Comparison of ENCODE assay signal across 13 cellular contexts in genomic region chr14:73748858-73749357, GRCh38. TPM values are rescaled to one million over a fixed set of nuclear protein-coding genes. Genes with fewer than 3 reads are reported as not detected.
DNase-seq lines count a peak whose midpoint lies in the region; ATAC-seq and TF ChIP-seq lines count a peak whose summit lies in the region.
"Had no signal": no experiment of that assay in that cellular context is flagged by ENCODE, and none has a peak within 500 bp of the region (broad histone marks: within the 10 kb centered on the region; RNA-seq: fewer than 3 reads in every experiment).

No MANE protein-coding gene starts in this region.

- H3K27me3 Mint-ChIP-seq in MCF 10A (ENCODE audit: insufficient read depth, unreplicated experiment) = no peaks in the 10 kb centered on the region
- H3K27me3 Mint-ChIP-seq in activated T-helper 2 cell treated with anti-CD3 and anti-CD28 coated beads, Interferon-gamma antibody, Interleukin-2, Interleukin-4, amounts not matched to agents 10 μg/mL and 5 μg/mL and 100 μg/mL, durations not matched to agents 14 hours and 24 hours and 36 hours (ENCODE audit: low read depth) = no peaks in the 10 kb centered on the region

- no peak overlapping the region for H3K9ac ChIP-seq in mammary epithelial cell (ENCODE audit: insufficient read depth, low read length)
- H3K9ac ChIP-seq: KMS-11 had no signal

- H3K9me3 ChIP-seq in mammary epithelial cell (replicated peaks; ENCODE audit: insufficient read depth, low read length) (no peaks in the 10 kb centered on the region), mucosa of descending colon (no peaks in the 10 kb centered on the region), tibial nerve (no peaks in the 10 kb centered on the region)
- H3K9me3 ChIP-seq: breast epithelium had no signal

- H3K27me3 ChIP-seq in mammary epithelial cell (ENCODE audit: insufficient read depth, low read length) (no peaks in the 10 kb centered on the region), tibial nerve (no peaks in the 10 kb centered on the region)
- H3K27me3 ChIP-seq: breast epithelium had no signal

- H3K36me3 ChIP-seq in mammary epithelial cell (ENCODE audit: insufficient read depth, low read length) (no peaks in the 10 kb centered on the region), mucosa of descending colon (ENCODE audit: low read depth) (no peaks in the 10 kb centered on the region), tibial nerve (no peaks in the 10 kb centered on the region)
- H3K36me3 ChIP-seq: breast epithelium had no signal

- H3K27ac ChIP-seq in mammary epithelial cell (ENCODE audit: insufficient read depth, low read depth, low read length) (no peak overlapping the region), tibial nerve (peak overlapping the region in 3 of 4 donors; percentile 15 to 99 (median 97))
- H3K27ac ChIP-seq: KMS-11 had no signal

- peak; percentile 12 for ATAC-seq in mucosa of descending colon
- ATAC-seq in GM21825 (IDR thresholded peaks at IDR 0.05; ENCODE audit: unreplicated experiment) = no peak

- no peak for DNase-seq in MCF 10A (ENCODE audit: unreplicated experiment)
- DNase-seq in mammary epithelial cell = no peak
- DNase-seq in activated T-helper 2 cell treated with anti-CD3 and anti-CD28 coated beads, Interferon-gamma antibody, Interleukin-2, Interleukin-4, amounts not matched to agents 10 μg/mL and 5 μg/mL and 100 μg/mL, durations not matched to agents 14 hours and 24 hours and 36 hours (ENCODE audit: low spot score) = no peak
- DNase-seq in mucosa of descending colon = no peak
- DNase-seq in tibial nerve (ENCODE audit: low spot score in 2 of 2) = no peak
- DNase-seq in DMS153 (lab: John Stamatoyannopoulos, UW) = no peak
- DNase-seq in cerebellar cortex (ENCODE audit: low spot score) = no peak
- DNase-seq: activated CD8-positive, alpha-beta memory T cell treated with anti-CD3 and anti-CD28 coated beads, Interleukin-2, amount 50 U/mL, for 4 hours; GF-D8; NCI-H2107 had no signal

- no peak for TF ChIP-seq EP300 in tibial nerve (IDR thresholded peaks at IDR 0.05)

- peaks cover 9% of the 10 kb centered on the region for H3K36me3 Mint-ChIP-seq in MCF 10A (ENCODE audit: insufficient read depth, unreplicated experiment)
- peaks cover 20% of the 10 kb centered on the region for H3K36me3 Mint-ChIP-seq in activated T-helper 2 cell treated with anti-CD3 and anti-CD28 coated beads, Interferon-gamma antibody, Interleukin-2, Interleukin-4, amounts not matched to agents 10 μg/mL and 5 μg/mL and 100 μg/mL, durations not matched to agents 14 hours and 24 hours and 36 hours (ENCODE audit: low read depth)

- POLR2A ChIA-PET in MCF 10A (lab: Yijun Ruan, JAX) = interaction anchor here (1.0 to 3.7 kb wide), 3 partner anchors 7 to 47 kb away, joined by 3 to 13 read pairs (median 7); a partner anchor contains a TSS

- H3K4me1 Mint-ChIP-seq in MCF 10A (ENCODE audit: insufficient read depth, unreplicated experiment) = peaks cover 72% of the 10 kb centered on the region
- H3K4me1 Mint-ChIP-seq in activated T-helper 2 cell treated with anti-CD3 and anti-CD28 coated beads, Interferon-gamma antibody, Interleukin-2, Interleukin-4, amounts not matched to agents 10 μg/mL and 5 μg/mL and 100 μg/mL, durations not matched to agents 14 hours and 24 hours and 36 hours (ENCODE audit: low read depth) = peaks cover 88% of the 10 kb centered on the region

- H2AFZ ChIP-seq in mammary epithelial cell (ENCODE audit: low read depth, low read length) = no peak overlapping the region

- H3K79me2 ChIP-seq in mammary epithelial cell (ENCODE audit: insufficient read depth, low read length) = peaks cover 99% of the 10 kb centered on the region

- no peak for TF ChIP-seq POLR2A in tibial nerve (IDR thresholded peaks at IDR 0.05)

- dilution Hi-C loops in mammary epithelial cell (cut with HindIII; ENCODE audit: low sequenced_read_pairs) = loop anchor here (5.0 kb wide), 2 partner anchors 48 to 73 kb away; no protein-coding TSS in a partner anchor

- 87% methylated on average over 6 of the region's 6 CpGs for WGBS in mammary epithelial cell (ENCODE audit: low coverage, missing lambda C conversion rate)
- WGBS in tibial nerve, 2 donors = 71 to 72% methylated on average over 6 of the region's 6 CpGs

- in situ Hi-C loops in mammary epithelial cell (cut with MboI; ENCODE audit: low sequenced_read_pairs in 2 of 2) = no loop called here

- H3K4me2 ChIP-seq in mammary epithelial cell (ENCODE audit: insufficient read depth, low read depth, low read length) = no peak overlapping the region
- H3K4me2 ChIP-seq: KMS-11 had no signal

- H3K9me3 Mint-ChIP-seq in MCF 10A (ENCODE audit: unreplicated experiment) = no peaks in the 10 kb centered on the region
- H3K9me3 Mint-ChIP-seq in activated T-helper 2 cell treated with anti-CD3 and anti-CD28 coated beads, Interferon-gamma antibody, Interleukin-2, Interleukin-4, amounts not matched to agents 10 μg/mL and 5 μg/mL and 100 μg/mL, durations not matched to agents 14 hours and 24 hours and 36 hours = no peaks in the 10 kb centered on the region

- H4K20me1 ChIP-seq in mammary epithelial cell (ENCODE audit: insufficient read depth, low read length) = no peaks in the 10 kb centered on the region

- intact Hi-C loops in MCF 10A (cut with micrococcal nuclease) = no loop called here
- intact Hi-C loops in mammary epithelial cell (cut with micrococcal nuclease) = no loop called here
- intact Hi-C loops in activated T-helper 2 cell treated with anti-CD3 and anti-CD28 coated beads, Interferon-gamma antibody, Interleukin-2, Interleukin-4, amounts not matched to agents 10 μg/mL and 5 μg/mL and 100 μg/mL, durations not matched to agents 14 hours and 24 hours and 36 hours (cut with micrococcal nuclease) = loop anchor here (10.0 kb wide), 1 partner anchor 296 kb away; no protein-coding TSS in a partner anchor
- intact Hi-C loops in mucosa of descending colon (cut with DNase I, micrococcal nuclease) = no loop called here

- H3K4me3 Mint-ChIP-seq in MCF 10A (ENCODE audit: unreplicated experiment) = no peak overlapping the region
- H3K4me3 Mint-ChIP-seq in activated T-helper 2 cell treated with anti-CD3 and anti-CD28 coated beads, Interferon-gamma antibody, Interleukin-2, Interleukin-4, amounts not matched to agents 10 μg/mL and 5 μg/mL and 100 μg/mL, durations not matched to agents 14 hours and 24 hours and 36 hours (ENCODE audit: low read depth) = no peak overlapping the region

- BruUV-seq in MCF 10A (replicated peaks; lab: Mats Ljungman, UMichigan) (no TSS peak), mammary epithelial cell (replicated peaks; lab: Mats Ljungman, UMichigan) (no TSS peak)

- H3K27ac Mint-ChIP-seq in MCF 10A (ENCODE audit: low read depth, unreplicated experiment) = peak overlapping the region; percentile 54
- peak overlapping the region; percentile 21 for H3K27ac Mint-ChIP-seq in activated T-helper 2 cell treated with anti-CD3 and anti-CD28 coated beads, Interferon-gamma antibody, Interleukin-2, Interleukin-4, amounts not matched to agents 10 μg/mL and 5 μg/mL and 100 μg/mL, durations not matched to agents 14 hours and 24 hours and 36 hours

- no peak overlapping the region for H3K4me3 ChIP-seq in mammary epithelial cell (replicated peaks in 1 of 3; ENCODE audit: insufficient read depth in 1 of 3, low read depth in 2 of 3, low read length in 3 of 3)
- H3K4me3 ChIP-seq in mucosa of descending colon = no peak overlapping the region
- no peak overlapping the region for H3K4me3 ChIP-seq in tibial nerve
- H3K4me3 ChIP-seq: breast epithelium had no signal

- CTCF ChIA-PET in MCF 10A (lab: Yijun Ruan, JAX) (interaction anchor here (0.7 to 3.8 kb wide), 2 partner anchors 10 to 20 kb away, joined by 3 to 15 read pairs; no protein-coding TSS in a partner anchor), mammary epithelial cell (lab: Charles Lee; ENCODE audit: low non-redundant PET) (no interaction called here)

- TF ChIP-seq CTCF in MCF 10A (IDR thresholded peaks at IDR 0.05; ENCODE audit: unreplicated experiment) = no peak
- no peak for TF ChIP-seq CTCF in mammary epithelial cell (conservative IDR thresholded peaks at IDR 0.05 in 1 of 2, IDR thresholded peaks at IDR 0.05 in 1 of 2; ENCODE audit: extremely low read depth in 1 of 2, insufficient read depth in 1 of 2, low read depth in 1 of 2, low read length in 2 of 2)
- TF ChIP-seq CTCF in mucosa of descending colon (IDR thresholded peaks at IDR 0.05) = no peak
- no peak for TF ChIP-seq CTCF in tibial nerve (IDR thresholded peaks at IDR 0.05)

- H3K4me1 ChIP-seq in mammary epithelial cell (ENCODE audit: insufficient read depth, low read length) = peaks cover 84% of the 10 kb centered on the region
- H3K4me1 ChIP-seq in mucosa of descending colon (ENCODE audit: low read depth) = peaks cover 100% of the 10 kb centered on the region
- H3K4me1 ChIP-seq in tibial nerve = peaks cover 0 to 100% (median 99%) of the 10 kb centered on the region in 4 donors

RNA-seq across cellular contexts. Expression of gene PNMA1, which starts 34.7 kb away (rescaled TPM):
- total RNA-seq in MCF 10A (2022) (43.3 and 46.3 TPM in 2 replicates), mammary epithelial cell (10 to 100 TPM; 15.7 to 30.5 TPM), mucosa of descending colon (10 to 100 TPM; 11.7 to 70.7 (median 15.5) TPM), tibial nerve (10 to 100 TPM; 21.2 to 43.5 (median 34.2) TPM)
- 17.0 TPM for polyA plus RNA-seq in mammary epithelial cell
- 33.6 TPM for polyA minus RNA-seq in mammary epithelial cell
- total RNA-seq in activated T-helper 2 cell treated with anti-CD3 and anti-CD28 coated beads, Interferon-gamma antibody, Interleukin-2, Interleukin-4, amounts not matched to agents 10 μg/mL and 5 μg/mL and 100 μg/mL, durations not matched to agents 14 hours and 24 hours and 36 hours = 30.1 and 32.1 TPM in 2 replicates
